ENCODE assay signal across 14 cellular contexts in the genomic region with DNA sequence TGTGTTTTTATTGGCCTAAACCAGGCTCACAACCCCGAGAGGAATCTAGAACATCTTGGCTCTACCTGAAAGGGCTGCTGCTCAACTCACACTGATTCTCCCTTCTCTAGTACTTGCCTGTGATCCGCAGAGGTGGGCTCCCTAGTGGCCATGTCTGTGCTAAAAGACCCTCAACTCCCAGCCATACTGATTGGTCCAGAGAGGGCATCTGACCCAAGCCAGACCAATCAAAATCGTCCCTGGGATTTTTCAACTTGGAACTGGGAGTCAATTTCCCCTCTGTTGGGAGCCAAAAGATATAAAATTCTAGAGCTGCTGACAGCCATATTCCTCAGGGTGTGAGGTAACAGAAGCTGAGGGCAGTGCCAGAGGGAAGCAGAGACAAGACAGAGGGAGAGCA. TPM values are rescaled to one million over a fixed set of nuclear protein-coding genes. Genes with fewer than 3 reads are reported as not detected.
A peak's percentile ranks its signal among the peaks of the same experiment; 100 is the strongest.
DNase-seq lines count a peak whose midpoint lies in the region; ATAC-seq, FAIRE-seq and TF ChIP-seq lines count a peak whose summit lies in the region.
"Had no signal": no experiment of that assay in that cellular context is flagged by ENCODE, and none has a peak within 500 bp of the region (broad histone marks: within the 10 kb centered on the region; RNA-seq: fewer than 3 reads in every experiment).

No MANE protein-coding gene starts in this region.

- H3K4ac ChIP-seq in mesenchymal stem cell (ENCODE audit: low read depth in 1 of 2, low read length in 2 of 2), result peak overlapping the region in 1 of 2 experiments; percentile 39

- peak overlapping the region; percentile 78 to 86 (median 79) for H3K27ac Mint-ChIP-seq in CD4-positive, CD25-positive, alpha-beta regulatory T cell
- H3K27ac Mint-ChIP-seq in endodermal cell, result no peak overlapping the region

- CTCF ChIA-PET in A549 (lab: Yijun Ruan, JAX), result interaction anchor here (0.9 to 1.1 kb wide), 3 partner anchors 14 to 119 kb away, joined by 3 to 4 read pairs (median 3); no protein-coding TSS in a partner anchor

- FAIRE-seq in A549 (lab: Jason Lieb, UNC), result no peak
- FAIRE-seq: endometrium, GM12878 had no signal

- POLR2A ChIA-PET in A549 (lab: Yijun Ruan, JAX), result no interaction called here

- no peaks in the 10 kb centered on the region for H3K27me3 ChIP-seq in CD4-positive, CD25-positive, alpha-beta regulatory T cell (ENCODE audit: control insufficient read depth, insufficient read depth, low read length)
- peaks cover 0 to 4% of the 10 kb centered on the region in 2 experiments for H3K27me3 ChIP-seq in mesenchymal stem cell (ENCODE audit: control insufficient read depth in 1 of 2, insufficient read depth in 1 of 2, low read length in 2 of 2)
- peaks cover 26% of the 10 kb centered on the region for H3K27me3 ChIP-seq in endodermal cell (ENCODE audit: control insufficient read depth, insufficient read depth, low read length, poor library complexity, severe bottlenecking)
- H3K27me3 ChIP-seq: ascending aorta had no signal

- no peak overlapping the region for H2AK5ac ChIP-seq in mesenchymal stem cell (ENCODE audit: low read length, severe bottlenecking)

- 87% methylated on average over 3 of the region's 3 CpGs for WGBS in A549 (ENCODE audit: missing lambda C conversion rate)
- 99% methylated on average over 3 of the region's 3 CpGs for WGBS in mesenchymal stem cell
- 92% methylated on average over 2 to 3 of the region's 3 CpGs for WGBS in endodermal cell (ENCODE audit: insufficient coverage in 1 of 2, insufficient read length in 1 of 2), 2 experiments

- H3K4me2 ChIP-seq in A549, result no peak overlapping the region
- H3K4me2 ChIP-seq in mesenchymal stem cell (ENCODE audit: low read length, poor library complexity, severe bottlenecking), result no peak overlapping the region

- H3K4me1 ChIP-seq in A549 (peaks cover 34% of the 10 kb centered on the region), mesenchymal stem cell (ENCODE audit: control insufficient read depth, insufficient read depth, low read depth, low read length) (peaks cover 13% of the 10 kb centered on the region), endodermal cell (ENCODE audit: control insufficient read depth, insufficient read depth, low read length) (no peaks in the 10 kb centered on the region)
- H3K4me1 ChIP-seq in CD4-positive, CD25-positive, alpha-beta regulatory T cell (ENCODE audit: control insufficient read depth, insufficient read depth, low read length, poor library complexity, severe bottlenecking), result peaks cover 32% of the 10 kb centered on the region
- H3K4me1 ChIP-seq: ascending aorta had no signal

- peak overlapping the region; percentile 50 for H4K8ac ChIP-seq in mesenchymal stem cell (ENCODE audit: low read length)

- no peaks in the 10 kb centered on the region for H3K36me3 ChIP-seq in CD4-positive, CD25-positive, alpha-beta regulatory T cell (ENCODE audit: control insufficient read depth, insufficient read depth, low read length)
- H3K36me3 ChIP-seq in SK-N-MC (ENCODE audit: insufficient read depth, low read length) (peaks cover 12% of the 10 kb centered on the region; the same call in 1 of the 2 replicates), mesenchymal stem cell (ENCODE audit: control insufficient read depth in 1 of 2, insufficient read depth in 2 of 2, low read depth in 1 of 2, low read length in 2 of 2) (peaks cover 0 to 32% of the 10 kb centered on the region in 2 experiments), endodermal cell (ENCODE audit: control insufficient read depth, insufficient read depth, low read length) (peaks cover 7% of the 10 kb centered on the region)
- H3K36me3 ChIP-seq: WERI-Rb-1 had no signal

- no peaks in the 10 kb centered on the region for H3K27me3 Mint-ChIP-seq in CD4-positive, CD25-positive, alpha-beta regulatory T cell
- peaks cover 9% of the 10 kb centered on the region for H3K27me3 Mint-ChIP-seq in endodermal cell (ENCODE audit: insufficient read depth)

- TF ChIP-seq EP300 in A549 (IDR thresholded peaks at IDR 0.05), result no peak

- H3K9ac ChIP-seq in SK-N-MC (ENCODE audit: insufficient read length) (no peak overlapping the region), mesenchymal stem cell (ENCODE audit: low read length) (no peak overlapping the region), endodermal cell (ENCODE audit: extremely low read depth, low read length, poor library complexity, severe bottlenecking) (no peak overlapping the region)

- DNase-seq in A549 (ENCODE audit: low read depth in 1 of 2, low spot score in 1 of 2) (no peak), SK-N-MC (ENCODE audit: low read depth, low spot score) (no peak), mesenchymal stem cell (no peak), erythroblast (lab: John Stamatoyannopoulos, UW) (no peak), endodermal cell (no peak), CD1c-positive myeloid dendritic cell (ENCODE audit: extremely low spot score) (no peak)
- no peak for DNase-seq in CD4-positive, CD25-positive, alpha-beta regulatory T cell
- DNase-seq: foreskin fibroblast, NCI-H1092, NCI-H524, WERI-Rb-1 had no signal

- peaks cover 11 to 39% (median 23%) of the 10 kb centered on the region in 4 donors for H3K4me1 Mint-ChIP-seq in CD4-positive, CD25-positive, alpha-beta regulatory T cell
- H3K4me1 Mint-ChIP-seq in endodermal cell, result peaks cover 23% of the 10 kb centered on the region

- no peak overlapping the region for H2BK120ac ChIP-seq in mesenchymal stem cell (ENCODE audit: low read depth, low read length)

- no peak overlapping the region for H3K14ac ChIP-seq in mesenchymal stem cell (ENCODE audit: low read length in 2 of 2)

- peak in 1 of 2 experiments; percentile 9; a peak in 2 of 6 replicates for ATAC-seq in A549
- no peak for ATAC-seq in CD4-positive, CD25-positive, alpha-beta regulatory T cell (ENCODE audit: low read depth in 2 of 2)

- TF ChIP-seq RAD21 in A549 (conservative IDR thresholded peaks at IDR 0.05 in 1 of 2, IDR thresholded peaks at IDR 0.05 in 1 of 2), result no peak

- no peak overlapping the region for H2AFZ ChIP-seq in mesenchymal stem cell (ENCODE audit: low read depth, low read length)

- H2BK5ac ChIP-seq in mesenchymal stem cell (ENCODE audit: low read depth, low read length, poor library complexity, severe bottlenecking), result no peak overlapping the region

- H4K91ac ChIP-seq in mesenchymal stem cell (ENCODE audit: low read length), result peak overlapping the region; percentile 22

- no peak overlapping the region for H2BK15ac ChIP-seq in mesenchymal stem cell (ENCODE audit: low read depth, poor library complexity, severe bottlenecking)

- H3K27ac ChIP-seq in A549, result no peak overlapping the region
- no peak overlapping the region for H3K27ac ChIP-seq in CD4-positive, CD25-positive, alpha-beta regulatory T cell (ENCODE audit: insufficient read depth, low read length, poor library complexity, severe bottlenecking)
- peak overlapping the region; percentile 77 for H3K27ac ChIP-seq in SK-N-MC
- no peak overlapping the region for H3K27ac ChIP-seq in mesenchymal stem cell (ENCODE audit: low read length, poor library complexity, severe bottlenecking)
- H3K27ac ChIP-seq in endodermal cell (ENCODE audit: low read depth, low read length), result no peak overlapping the region
- H3K27ac ChIP-seq: ascending aorta, WERI-Rb-1 had no signal

- H3K36me3 Mint-ChIP-seq in CD4-positive, CD25-positive, alpha-beta regulatory T cell, result no peaks in the 10 kb centered on the region
- peaks cover 33% of the 10 kb centered on the region for H3K36me3 Mint-ChIP-seq in endodermal cell (ENCODE audit: low read depth)

- TF ChIP-seq POLR2A in A549 (IDR thresholded peaks at IDR 0.05; ENCODE audit: low read length) (no peak), erythroblast (IDR thresholded peaks at IDR 0.05; ENCODE audit: low read length) (no peak)

- no peaks in the 10 kb centered on the region for H3K9me3 Mint-ChIP-seq in CD4-positive, CD25-positive, alpha-beta regulatory T cell
- no peaks in the 10 kb centered on the region for H3K9me3 Mint-ChIP-seq in endodermal cell

- H2BK12ac ChIP-seq in mesenchymal stem cell (ENCODE audit: low read length in 2 of 2), result no peak overlapping the region

- no peak overlapping the region for H3K23ac ChIP-seq in mesenchymal stem cell (ENCODE audit: low read length in 2 of 2)

- no peak overlapping the region for H3K4me3 ChIP-seq in A549
- peak overlapping the region; percentile 47 for H3K4me3 ChIP-seq in CD4-positive, CD25-positive, alpha-beta regulatory T cell (ENCODE audit: low read depth, low read length)
- no peak overlapping the region for H3K4me3 ChIP-seq in SK-N-MC
- H3K4me3 ChIP-seq in mesenchymal stem cell (ENCODE audit: insufficient read depth in 1 of 2, low read depth in 1 of 2, low read length in 2 of 2), result no peak overlapping the region
- no peak overlapping the region for H3K4me3 ChIP-seq in endodermal cell (ENCODE audit: low read length)
- H3K4me3 ChIP-seq: ascending aorta, GM12878 had no signal

- H3K9me3 ChIP-seq in A549 (no peaks in the 10 kb centered on the region), SK-N-MC (ENCODE audit: low read depth, low read length) (no peaks in the 10 kb centered on the region), mesenchymal stem cell (ENCODE audit: control insufficient read depth, low read length) (no peaks in the 10 kb centered on the region), endodermal cell (ENCODE audit: control insufficient read depth, low read length) (no peaks in the 10 kb centered on the region)
- H3K9me3 ChIP-seq in CD4-positive, CD25-positive, alpha-beta regulatory T cell (ENCODE audit: control insufficient read depth in 2 of 2, low read length in 2 of 2), result no peaks in the 10 kb centered on the region
- H3K9me3 ChIP-seq: ascending aorta had no signal

- no peak overlapping the region for H3K4me3 Mint-ChIP-seq in CD4-positive, CD25-positive, alpha-beta regulatory T cell
- H3K4me3 Mint-ChIP-seq in endodermal cell, result no peak overlapping the region

- H3K79me1 ChIP-seq in mesenchymal stem cell (replicated peaks; ENCODE audit: low read length, poor library complexity, severe bottlenecking), result no peaks in the 10 kb centered on the region

- H3K18ac ChIP-seq in mesenchymal stem cell (ENCODE audit: low read depth in 1 of 2, low read length in 2 of 2), result no peak overlapping the region

- TF ChIP-seq CTCF in A549 (IDR thresholded peaks at IDR 0.05) (no peak), endodermal cell (conservative IDR thresholded peaks at IDR 0.05) (no peak)

TF ChIP-seq in A549, 52 proteins besides CTCF, POLR2A, EP300 and RAD21 (continues in another document):
- TF ChIP-seq MYC (IDR thresholded peaks at IDR 0.05; ENCODE audit: borderline replicate concordance, low read length), result no peak
- TF ChIP-seq POLR2AphosphoS2 (conservative IDR thresholded peaks at IDR 0.05; ENCODE audit: low read length), result no peak

RNA-seq across cellular contexts. Expression of a gene that starts 55.3 kb away (rescaled TPM):
- polyA plus RNA-seq in A549 (2011; rRNA removed) (3.9 and 6.2 TPM in 2 replicates), A549 (2017; fragmentation: RNase III; extraction: RNeasy Plus Mini Kit Qiagen cat#74134 plus additional on column Dnase treatment) (1.4 to 2.4 TPM (median 1.7 TPM) in 3 replicates)
- polyA plus RNA-seq in A549 (2012; cell fraction: cytosol; rRNA removed), result 0.82 and 1.1 TPM in 2 replicates
- polyA plus RNA-seq in A549 (2012; cell fraction: nucleus; rRNA removed), result 2.2 and 2.7 TPM in 2 replicates
- polyA minus RNA-seq in A549 (2011; rRNA and poly(A)+ RNA removed), result 7.4 and 7.6 TPM in 2 replicates
- 15.4 TPM for total RNA-seq in CD4-positive, CD25-positive, alpha-beta regulatory T cell
- polyA plus RNA-seq in CD4-positive, CD25-positive, alpha-beta regulatory T cell, result under 1 TPM; 0.24 to 0.59 (median 0.38) TPM
- polyA plus RNA-seq in mesenchymal stem cell (2013, experiment 1 of 2), result 8.7 TPM
- polyA plus RNA-seq in mesenchymal stem cell (2013, experiment 2 of 2), result 8.7 TPM
- 10 to 100 TPM; 15.7 to 22.6 TPM for total RNA-seq in endodermal cell
- 11.5 TPM for polyA plus RNA-seq in endodermal cell (2013, experiment 1 of 2)
- polyA plus RNA-seq in endodermal cell (2013, experiment 2 of 2), result 11.0 TPM
